Comparison of ENCODE assay signal across 8 cellular contexts in the genomic region with DNA sequence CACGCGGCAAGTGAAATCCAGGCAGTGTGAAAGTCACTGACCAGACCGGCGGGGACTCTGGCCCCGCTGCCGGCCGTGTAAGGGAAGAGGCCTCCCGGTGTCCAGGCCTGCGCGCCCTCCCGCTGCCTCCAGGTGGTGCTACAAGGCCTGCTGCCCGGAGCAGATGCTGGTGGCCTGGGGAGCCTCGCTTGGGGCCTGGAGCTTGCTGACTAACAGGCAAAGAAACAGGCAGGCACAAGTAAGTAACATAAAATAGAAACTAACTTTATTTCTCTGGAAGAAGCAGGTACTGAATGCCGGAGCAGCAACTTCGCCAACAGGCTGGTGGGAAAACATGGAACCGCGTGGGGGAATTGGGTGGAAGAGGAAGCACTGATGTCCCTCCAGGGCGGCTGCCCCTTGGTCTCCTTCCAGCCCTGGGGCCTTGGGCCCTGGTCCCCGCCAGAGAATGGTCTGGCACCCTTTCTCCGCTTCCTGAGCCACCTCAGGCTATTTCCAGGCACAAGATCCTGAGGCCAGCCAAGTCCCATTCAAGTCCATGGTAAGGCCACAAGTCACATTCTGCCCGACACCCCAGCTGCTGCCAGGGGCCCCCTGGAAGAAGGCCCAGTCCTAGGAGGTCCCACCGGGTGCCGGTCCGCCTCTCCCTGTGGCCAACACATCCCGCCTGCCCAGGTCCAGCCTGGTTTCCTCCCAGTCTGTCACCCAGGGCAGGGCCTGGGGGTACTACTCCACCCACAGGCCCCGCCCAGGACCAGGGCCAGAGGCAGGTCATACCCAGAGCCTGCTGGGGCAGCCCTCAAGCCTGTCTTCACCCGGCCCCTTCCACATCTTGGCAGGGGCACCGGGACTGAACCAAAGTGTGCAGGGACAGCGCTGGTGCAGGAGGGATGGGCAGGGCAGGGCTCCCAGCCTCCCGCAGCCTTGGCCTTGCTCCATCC. TPM values are rescaled to one million over a fixed set of nuclear protein-coding genes. Genes with fewer than 3 reads are reported as not detected.
DNase-seq lines count a peak whose midpoint lies in the region; ATAC-seq and TF ChIP-seq lines count a peak whose summit lies in the region.

No MANE protein-coding gene starts in this region.

- H3K27me3 ChIP-seq in CD8-positive, alpha-beta memory T cell (ENCODE audit: insufficient read depth, low read length, poor library complexity, severe bottlenecking) = no peaks in the 10 kb centered on the region
- H3K27me3 ChIP-seq in PC-9 (ENCODE audit: insufficient read depth, low read depth) = no peaks in the 10 kb centered on the region

- no peaks in the 10 kb centered on the region for H3K27me3 Mint-ChIP-seq in CD8-positive, alpha-beta memory T cell
- peaks cover 5% of the 10 kb centered on the region for H3K27me3 Mint-ChIP-seq in activated T-cell treated with anti-CD3 and anti-CD28 coated beads, Interleukin-2, amount 50 U/mL, for 72 hours (ENCODE audit: low read depth)
- H3K27me3 Mint-ChIP-seq in neural crest cell (ENCODE audit: low read depth) = no peaks in the 10 kb centered on the region
- peaks cover 0 to 4% of the 10 kb centered on the region in 2 donors for H3K27me3 Mint-ChIP-seq in stimulated activated naive B cell treated with anti-CD40 and anti-IgM and Interleukin-4, amounts not matched to agents 10 μg/mL and 1 μg/mL and 100 μg/mL, for 72 hours

- POLR2A ChIA-PET in CD8-positive, alpha-beta memory T cell (lab: Charles Lee) = no interaction called here
- POLR2A ChIA-PET in PC-9 (lab: Charles Lee; ENCODE audit: unreplicated experiment) = no interaction called here

- intact Hi-C loops in PC-9 (cut with micrococcal nuclease; ENCODE audit: unreplicated experiment) = loop anchor here (1.0 to 2.0 kb wide), 3 partner anchors 31 to 655 kb away; no protein-coding TSS in a partner anchor

- DNase-seq in CD8-positive, alpha-beta memory T cell = peak; percentile 34 to 72 (median 44)
- DNase-seq in PC-9 (peak; percentile 78 to 95), fibroblast of gingiva (ENCODE audit: low read depth) (peak; percentile 87), neural crest cell (ENCODE audit: low read depth, low spot score) (peak; percentile 88)
- DNase-seq in activated T-cell treated with anti-CD3 and anti-CD28 coated beads, Interleukin-2, amount 50 U/mL, for 72 hours = peak; percentile 81 to 86
- peak; percentile 50 for DNase-seq in stimulated activated naive B cell treated with anti-CD40 and anti-IgM and Interleukin-4, amounts not matched to agents 10 μg/mL and 1 μg/mL and 100 μg/mL, for 72 hours

- H3K4me3 ChIP-seq in CD8-positive, alpha-beta memory T cell (ENCODE audit: low read length) = no peak overlapping the region
- no peak overlapping the region for H3K4me3 ChIP-seq in PC-9

- peak overlapping the region; percentile 14; the same call in 1 of the 2 replicates for H3K4me2 ChIP-seq in PC-9

- TF ChIP-seq CTCF in PC-9 (conservative IDR thresholded peaks at IDR 0.05) = peak; percentile 95
- TF ChIP-seq CTCF in neural crest cell (conservative IDR thresholded peaks at IDR 0.05) = peak; percentile 91

- CTCF ChIA-PET in CD8-positive, alpha-beta memory T cell (lab: Charles Lee) = interaction anchor here (0.6 to 7.1 kb wide), 6 partner anchors 31 to 55 kb away, joined by 3 to 68 read pairs (median 5); no protein-coding TSS in a partner anchor
- CTCF ChIA-PET in PC-9 (lab: Charles Lee) = interaction anchor here (0.6 to 1.0 kb wide), 6 partner anchors 13 to 51 kb away, joined by 3 to 18 read pairs (median 4); no protein-coding TSS in a partner anchor

- peak; percentile 82 for ATAC-seq in HG02759 (IDR thresholded peaks at IDR 0.05; ENCODE audit: unreplicated experiment)
- ATAC-seq in activated T-cell treated with anti-CD3 and anti-CD28 coated beads, Interleukin-2, amount 50 U/mL, for 72 hours (replicated peaks in 1 of 2) = peak; percentile 86 to 91
- ATAC-seq in stimulated activated naive B cell treated with anti-CD40 and anti-IgM and Interleukin-4, amounts not matched to agents 10 μg/mL and 1 μg/mL and 100 μg/mL, for 72 hours (replicated peaks) = peak; percentile 86
- ATAC-seq in GM18873 (IDR thresholded peaks at IDR 0.05; ENCODE audit: low FRiP score, unreplicated experiment) = no peak

- no peak overlapping the region for H2AFZ ChIP-seq in PC-9

- H3F3A ChIP-seq in PC-9 (ENCODE audit: insufficient read depth, low read depth) = peaks cover 25% of the 10 kb centered on the region; the same call in 1 of the 2 replicates

- H3K9me2 ChIP-seq in PC-9 (ENCODE audit: insufficient read depth) = no peaks in the 10 kb centered on the region

- H3K79me2 ChIP-seq in PC-9 (ENCODE audit: low read depth) = no peaks in the 10 kb centered on the region

- H3K9me3 Mint-ChIP-seq in CD8-positive, alpha-beta memory T cell = no peaks in the 10 kb centered on the region
- H3K9me3 Mint-ChIP-seq in activated T-cell treated with anti-CD3 and anti-CD28 coated beads, Interleukin-2, amount 50 U/mL, for 72 hours = no peaks in the 10 kb centered on the region
- no peaks in the 10 kb centered on the region for H3K9me3 Mint-ChIP-seq in neural crest cell
- H3K9me3 Mint-ChIP-seq in stimulated activated naive B cell treated with anti-CD40 and anti-IgM and Interleukin-4, amounts not matched to agents 10 μg/mL and 1 μg/mL and 100 μg/mL, for 72 hours = no peaks in the 10 kb centered on the region

- H3K4me1 Mint-ChIP-seq in CD8-positive, alpha-beta memory T cell = peaks cover 4 to 7% (median 4%) of the 10 kb centered on the region in 3 donors
- H3K4me1 Mint-ChIP-seq in activated T-cell treated with anti-CD3 and anti-CD28 coated beads, Interleukin-2, amount 50 U/mL, for 72 hours (ENCODE audit: low read depth) = peaks cover 26% of the 10 kb centered on the region
- H3K4me1 Mint-ChIP-seq in neural crest cell = peaks cover 20% of the 10 kb centered on the region
- peaks cover 9 to 16% of the 10 kb centered on the region in 2 donors for H3K4me1 Mint-ChIP-seq in stimulated activated naive B cell treated with anti-CD40 and anti-IgM and Interleukin-4, amounts not matched to agents 10 μg/mL and 1 μg/mL and 100 μg/mL, for 72 hours

- H3K27ac Mint-ChIP-seq in CD8-positive, alpha-beta memory T cell = peak overlapping the region in 4 of 8 donors; percentile 38 to 79 (median 50)
- H3K27ac Mint-ChIP-seq in activated T-cell treated with anti-CD3 and anti-CD28 coated beads, Interleukin-2, amount 50 U/mL, for 72 hours = no peak overlapping the region
- no peak overlapping the region for H3K27ac Mint-ChIP-seq in neural crest cell (ENCODE audit: unreplicated experiment)
- peak overlapping the region; percentile 87 for H3K27ac Mint-ChIP-seq in stimulated activated naive B cell treated with anti-CD40 and anti-IgM and Interleukin-4, amounts not matched to agents 10 μg/mL and 1 μg/mL and 100 μg/mL, for 72 hours

- H3K9me3 ChIP-seq in CD8-positive, alpha-beta memory T cell (ENCODE audit: low read length) = no peaks in the 10 kb centered on the region
- no peaks in the 10 kb centered on the region for H3K9me3 ChIP-seq in PC-9 (ENCODE audit: insufficient read depth, low read depth)

- peaks cover 0 to 28% (median 5%) of the 10 kb centered on the region in 3 donors for H3K36me3 Mint-ChIP-seq in CD8-positive, alpha-beta memory T cell
- no peaks in the 10 kb centered on the region for H3K36me3 Mint-ChIP-seq in activated T-cell treated with anti-CD3 and anti-CD28 coated beads, Interleukin-2, amount 50 U/mL, for 72 hours (ENCODE audit: insufficient read depth in 2 of 2)
- H3K36me3 Mint-ChIP-seq in neural crest cell (ENCODE audit: low read depth) = no peaks in the 10 kb centered on the region
- H3K36me3 Mint-ChIP-seq in stimulated activated naive B cell treated with anti-CD40 and anti-IgM and Interleukin-4, amounts not matched to agents 10 μg/mL and 1 μg/mL and 100 μg/mL, for 72 hours = peaks cover 16% of the 10 kb centered on the region in 2 donors

- no peak overlapping the region for H3K27ac ChIP-seq in CD8-positive, alpha-beta memory T cell (ENCODE audit: low read depth, low read length)
- peak overlapping the region; percentile 23; the same call in 1 of the 2 replicates for H3K27ac ChIP-seq in PC-9

- peaks cover 8% of the 10 kb centered on the region for H3K4me1 ChIP-seq in CD8-positive, alpha-beta memory T cell (ENCODE audit: insufficient read depth, low read length)
- H3K4me1 ChIP-seq in PC-9 (replicated peaks; ENCODE audit: insufficient read depth) = peaks cover 18% of the 10 kb centered on the region

- no peaks in the 10 kb centered on the region for H3K36me3 ChIP-seq in CD8-positive, alpha-beta memory T cell (ENCODE audit: insufficient read depth, low read length)
- peaks cover 6% of the 10 kb centered on the region; the same call in 1 of the 2 replicates for H3K36me3 ChIP-seq in PC-9 (ENCODE audit: low read depth)

- TSS peak; percentile 10 for BruUV-seq in PC-9 (replicated peaks; lab: Mats Ljungman, UMichigan)

- H3K4me3 Mint-ChIP-seq in CD8-positive, alpha-beta memory T cell = no peak overlapping the region
- no peak overlapping the region for H3K4me3 Mint-ChIP-seq in activated T-cell treated with anti-CD3 and anti-CD28 coated beads, Interleukin-2, amount 50 U/mL, for 72 hours
- H3K4me3 Mint-ChIP-seq in neural crest cell = no peak overlapping the region
- H3K4me3 Mint-ChIP-seq in stimulated activated naive B cell treated with anti-CD40 and anti-IgM and Interleukin-4, amounts not matched to agents 10 μg/mL and 1 μg/mL and 100 μg/mL, for 72 hours = no peak overlapping the region

- no peaks in the 10 kb centered on the region for H4K20me1 ChIP-seq in PC-9 (ENCODE audit: insufficient read depth)

RNA-seq across cellular contexts. Expression of a gene that starts 45.0 kb away (rescaled TPM):
- total RNA-seq in CD8-positive, alpha-beta memory T cell = 10 to 100 TPM; 71.4 to 74.5 TPM
- polyA plus RNA-seq in CD8-positive, alpha-beta memory T cell = 4.7 TPM
- total RNA-seq in PC-9 (2021) (118 and 125 TPM in 2 replicates), neural crest cell (46.3 and 54.9 TPM in 2 replicates)
- total RNA-seq in activated T-cell treated with anti-CD3 and anti-CD28 coated beads, Interleukin-2, amount 50 U/mL, for 72 hours = 100 to 1,000 TPM in 1 of 2 donors, 10 to 100 TPM in 1; 94.8 to 112 TPM

RNA-seq across cellular contexts. Expression of a gene that starts 51.7 kb away (rescaled TPM):
- under 1 TPM; 0.24 to 0.35 TPM for total RNA-seq in CD8-positive, alpha-beta memory T cell
- not detected for polyA plus RNA-seq in CD8-positive, alpha-beta memory T cell
- 63.7 and 84.4 TPM in 2 replicates for total RNA-seq in PC-9 (2021)
- total RNA-seq in activated T-cell treated with anti-CD3 and anti-CD28 coated beads, Interleukin-2, amount 50 U/mL, for 72 hours = under 1 TPM; 0.34 to 0.42 TPM
- not detected in 2 replicates for total RNA-seq in neural crest cell

Comparison
In these comparisons a context has a peak if more than half of its experiments do, and no peak if none do; other contexts are left out.
1. RNA of a gene that starts 51.7 kb away (total RNA-seq): 63.7 to 84.4 TPM in PC-9; 0.34 to 0.42 TPM in activated T-cell treated with anti-CD3 and anti-CD28 coated beads, Interleukin-2, amount 50 U/mL, for 72 hours, 0.24 to 0.35 TPM in CD8-positive, alpha-beta memory T cell and not detected in neural crest cell; every median in the first group is over 10 times any median in the second.
2. Peak in every context shown above with its lines, with median percentiles within 50 percentile points of each other: DNase-seq.